20 cellular contexts compared by ENCODE assay signal in the genomic region with DNA sequence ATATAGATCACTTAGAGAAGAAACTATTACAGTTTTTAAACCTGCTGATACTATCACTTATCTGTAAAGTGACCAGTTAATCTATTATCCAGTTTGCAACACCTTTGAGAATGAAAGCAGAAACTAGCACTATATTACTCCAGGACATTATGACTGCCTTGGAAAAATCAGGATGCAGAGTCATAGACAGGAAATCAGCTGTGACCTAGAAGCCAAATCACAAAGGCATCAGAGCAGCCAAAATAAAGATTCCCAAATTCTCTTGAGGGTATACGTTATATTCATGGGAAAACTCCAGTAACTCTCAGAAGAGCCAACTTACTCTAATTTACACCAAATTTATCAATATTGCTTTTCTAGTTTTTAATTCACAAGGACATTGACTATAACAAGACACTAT. TPM values are rescaled to one million over a fixed set of nuclear protein-coding genes. Genes with fewer than 3 reads are reported as not detected.
A peak's percentile ranks its signal among the peaks of the same experiment; 100 is the strongest.
DNase-seq lines count a peak whose midpoint lies in the region; ATAC-seq and TF ChIP-seq lines count a peak whose summit lies in the region.
"Had no signal": no experiment of that assay in that cellular context is flagged by ENCODE, and none has a peak within 500 bp of the region (broad histone marks: within the 10 kb centered on the region; RNA-seq: fewer than 3 reads in every experiment).

No MANE protein-coding gene starts in this region.

- H3K36me3 ChIP-seq in left ventricle myocardium inferior, result no peaks in the 10 kb centered on the region
- H3K36me3 ChIP-seq in right atrium auricular region, result no peaks in the 10 kb centered on the region
- H3K36me3 ChIP-seq in subcutaneous abdominal adipose tissue (ENCODE audit: control insufficient read depth in 5 of 5, insufficient read depth in 5 of 5, low read length in 5 of 5), result no peaks in the 10 kb centered on the region
- H3K36me3 ChIP-seq: BLaER1 had no signal

- no peak overlapping the region for H3K4me3 ChIP-seq in left ventricle myocardium inferior
- no peak overlapping the region for H3K4me3 ChIP-seq in right atrium auricular region
- H3K4me3 ChIP-seq in subcutaneous abdominal adipose tissue (ENCODE audit: low read depth in 1 of 5, low read length in 5 of 5), result no peak overlapping the region
- H3K4me3 ChIP-seq: BLaER1, GM12878, GM23338 had no signal

- peak overlapping the region; percentile 22 for H3K27ac ChIP-seq in left ventricle myocardium inferior (replicated peaks)
- no peak overlapping the region for H3K27ac ChIP-seq in right atrium auricular region
- H3K27ac ChIP-seq in subcutaneous abdominal adipose tissue (ENCODE audit: low read depth, low read length), result peak overlapping the region; percentile 37
- H3K27ac ChIP-seq: 22Rv1, BLaER1, C4-2B had no signal

- ATAC-seq in omental fat pad (ENCODE audit: low FRiP score), result no peak
- ATAC-seq in activated T-cell treated with anti-CD3 and anti-CD28 coated beads, Interleukin-2, amount 50 U/mL, for 72 hours (replicated peaks in 1 of 2), result no peak
- ATAC-seq: CD8-positive, alpha-beta T cell; GM23338; HCT116 had no signal

- no peak overlapping the region for H3K9ac ChIP-seq in subcutaneous abdominal adipose tissue (ENCODE audit: low read length in 5 of 5)
- H3K9ac ChIP-seq: BLaER1 had no signal

- DNase-seq in left ventricle myocardium inferior (no peak), right atrium auricular region (ENCODE audit: low spot score) (no peak), lung microvascular endothelial cell (ENCODE audit: low read depth in 2 of 2) (peak; percentile 12 to 57), omental fat pad (ENCODE audit: low spot score) (no peak)
- DNase-seq in activated T-cell treated with anti-CD3 and anti-CD28 coated beads, Interleukin-2, amount 50 U/mL, for 72 hours, result no peak
- DNase-seq: Caco-2; CD4-positive, CD25-positive, alpha-beta regulatory T cell; CD8-positive, alpha-beta T cell; DMS153; EL; GDM1; H9 had no signal

- H3K4me1 ChIP-seq in left ventricle myocardium inferior (peaks cover 17% of the 10 kb centered on the region), right atrium auricular region (no peaks in the 10 kb centered on the region), subcutaneous abdominal adipose tissue (ENCODE audit: control insufficient read depth in 5 of 5, insufficient read depth in 5 of 5, low read length in 5 of 5) (peaks cover 0 to 9% (median 4%) of the 10 kb centered on the region in 5 donors)
- H3K4me1 ChIP-seq: BLaER1, Caco-2 had no signal

- H3K4me3 Mint-ChIP-seq in activated T-cell treated with anti-CD3 and anti-CD28 coated beads, Interleukin-2, amount 50 U/mL, for 72 hours, result no peak overlapping the region
- H3K4me3 Mint-ChIP-seq: B cell; CD4-positive, CD25-positive, alpha-beta regulatory T cell; CD8-positive, alpha-beta T cell; GM23338; H9 had no signal

- intact Hi-C loops in left ventricle myocardium inferior (cut with micrococcal nuclease), result no loop called here

- no peak for TF ChIP-seq CTCF in left ventricle myocardium inferior (IDR thresholded peaks at IDR 0.05; ENCODE audit: borderline replicate concordance)
- TF ChIP-seq CTCF in right atrium auricular region (IDR thresholded peaks at IDR 0.05), result no peak
- TF ChIP-seq CTCF in omental fat pad (IDR thresholded peaks at IDR 0.05), result no peak

- H3K9me3 ChIP-seq in left ventricle myocardium inferior (replicated peaks), result no peaks in the 10 kb centered on the region
- H3K9me3 ChIP-seq in right atrium auricular region, result no peaks in the 10 kb centered on the region
- H3K9me3 ChIP-seq in subcutaneous abdominal adipose tissue (ENCODE audit: control insufficient read depth in 5 of 5, low read length in 5 of 5), result no peaks in the 10 kb centered on the region

- no peak overlapping the region for H3K27ac Mint-ChIP-seq in activated T-cell treated with anti-CD3 and anti-CD28 coated beads, Interleukin-2, amount 50 U/mL, for 72 hours
- H3K27ac Mint-ChIP-seq: B cell; CD4-positive, CD25-positive, alpha-beta regulatory T cell; CD8-positive, alpha-beta T cell; GM23338; H9 had no signal

- H3K27me3 Mint-ChIP-seq in activated T-cell treated with anti-CD3 and anti-CD28 coated beads, Interleukin-2, amount 50 U/mL, for 72 hours (ENCODE audit: low read depth), result peaks cover 33% of the 10 kb centered on the region
- H3K27me3 Mint-ChIP-seq: B cell had no signal

- peaks cover 3 to 4% of the 10 kb centered on the region in 2 donors for H3K36me3 Mint-ChIP-seq in activated T-cell treated with anti-CD3 and anti-CD28 coated beads, Interleukin-2, amount 50 U/mL, for 72 hours (ENCODE audit: insufficient read depth in 2 of 2)
- H3K36me3 Mint-ChIP-seq: CD4-positive, CD25-positive, alpha-beta regulatory T cell; CD8-positive, alpha-beta T cell had no signal

- no peaks in the 10 kb centered on the region for H3K27me3 ChIP-seq in left ventricle myocardium inferior (ENCODE audit: low read depth)
- no peaks in the 10 kb centered on the region for H3K27me3 ChIP-seq in right atrium auricular region
- H3K27me3 ChIP-seq in subcutaneous abdominal adipose tissue (ENCODE audit: control insufficient read depth in 5 of 5, insufficient read depth in 4 of 5, low read length in 5 of 5), result no peaks in the 10 kb centered on the region
- H3K27me3 ChIP-seq: BLaER1 had no signal

- peaks cover 0 to 6% of the 10 kb centered on the region in 2 donors for H3K9me3 Mint-ChIP-seq in activated T-cell treated with anti-CD3 and anti-CD28 coated beads, Interleukin-2, amount 50 U/mL, for 72 hours
- H3K9me3 Mint-ChIP-seq: CD8-positive, alpha-beta T cell had no signal

- peaks cover 7% of the 10 kb centered on the region for H3K4me1 Mint-ChIP-seq in activated T-cell treated with anti-CD3 and anti-CD28 coated beads, Interleukin-2, amount 50 U/mL, for 72 hours (ENCODE audit: low read depth)
- H3K4me1 Mint-ChIP-seq: CD4-positive, CD25-positive, alpha-beta regulatory T cell; GM23338 had no signal

RNA-seq across cellular contexts. Expression of gene CDO1, which starts 49.9 kb away (rescaled TPM):
- 6.8 TPM for total RNA-seq in left ventricle myocardium inferior
- total RNA-seq in right atrium auricular region, result 10 to 100 TPM; 24.7 to 66.0 TPM
- 0.65 TPM in 1 of 2 replicates, not detected in the other for total RNA-seq in lung microvascular endothelial cell
- total RNA-seq in omental fat pad, result 100 to 1,000 TPM; 127 to 207 (median 152) TPM
- under 1 TPM; 0.42 to 0.50 TPM for total RNA-seq in activated T-cell treated with anti-CD3 and anti-CD28 coated beads, Interleukin-2, amount 50 U/mL, for 72 hours
- total RNA-seq: B cell; Caco-2; CD8-positive, alpha-beta T cell; GM12878 had no signal

Comparison
In these comparisons a context has a peak if more than half of its experiments do, and no peak if none do; other contexts are left out.
1. H3K27ac ChIP-seq: peak in left ventricle myocardium inferior (single experiment) and subcutaneous abdominal adipose tissue (single experiment); none in right atrium auricular region (0 of 2).
2. DNase-seq: peak in lung microvascular endothelial cell (2 of 2); none in left ventricle myocardium inferior (single experiment), right atrium auricular region (single experiment), omental fat pad (single experiment) and activated T-cell treated with anti-CD3 and anti-CD28 coated beads, Interleukin-2, amount 50 U/mL, for 72 hours (0 of 2).